Comparison of ENCODE assay signal across 1 cellular context in the genomic region with DNA sequence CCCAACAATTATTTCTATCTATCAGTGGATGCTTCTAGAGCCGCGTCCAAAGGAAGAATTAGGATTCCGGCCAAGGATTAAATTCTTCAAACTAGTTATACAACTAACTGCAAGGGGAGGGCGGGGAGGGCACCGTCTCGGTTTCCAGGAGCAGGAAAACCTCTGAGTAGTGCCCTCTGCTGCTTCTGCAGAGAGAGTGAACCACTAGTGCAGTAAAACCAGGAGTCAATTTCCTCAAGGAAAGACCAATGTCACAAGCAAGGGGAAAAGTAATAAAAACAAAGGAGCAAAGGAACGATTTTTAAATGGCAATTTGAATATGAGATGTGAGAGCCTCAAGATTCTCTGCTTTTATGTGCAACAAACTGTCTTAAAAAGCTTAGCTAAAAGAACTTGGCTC.
TF ChIP-seq lines count a peak whose summit lies in the region.

No MANE protein-coding gene starts in this region.

TF ChIP-seq in WTC11, 78 proteins besides CTCF, POLR2A, EP300 and RAD21:
- TF ChIP-seq NFE2L1 (CRISPR knock-in tag; IDR thresholded peaks at IDR 0.05): no peak
- no peak for TF ChIP-seq GTF2I (CRISPR knock-in tag; conservative IDR thresholded peaks at IDR 0.05)
- no peak for TF ChIP-seq TEAD4 (CRISPR knock-in tag; IDR thresholded peaks at IDR 0.05)
- TF ChIP-seq, protein P1, sequence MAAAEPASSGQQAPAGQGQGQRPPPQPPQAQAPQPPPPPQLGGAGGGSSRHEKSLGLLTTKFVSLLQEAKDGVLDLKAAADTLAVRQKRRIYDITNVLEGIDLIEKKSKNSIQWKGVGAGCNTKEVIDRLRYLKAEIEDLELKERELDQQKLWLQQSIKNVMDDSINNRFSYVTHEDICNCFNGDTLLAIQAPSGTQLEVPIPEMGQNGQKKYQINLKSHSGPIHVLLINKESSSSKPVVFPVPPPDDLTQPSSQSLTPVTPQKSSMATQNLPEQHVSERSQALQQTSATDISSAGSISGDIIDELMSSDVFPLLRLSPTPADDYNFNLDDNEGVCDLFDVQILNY (CRISPR knock-in tag; IDR thresholded peaks at IDR 0.05): no peak
- no peak for TF ChIP-seq IRF2 (CRISPR knock-in tag; IDR thresholded peaks at IDR 0.05; ENCODE audit: borderline replicate concordance, low read depth)
- TF ChIP-seq, protein P2, sequence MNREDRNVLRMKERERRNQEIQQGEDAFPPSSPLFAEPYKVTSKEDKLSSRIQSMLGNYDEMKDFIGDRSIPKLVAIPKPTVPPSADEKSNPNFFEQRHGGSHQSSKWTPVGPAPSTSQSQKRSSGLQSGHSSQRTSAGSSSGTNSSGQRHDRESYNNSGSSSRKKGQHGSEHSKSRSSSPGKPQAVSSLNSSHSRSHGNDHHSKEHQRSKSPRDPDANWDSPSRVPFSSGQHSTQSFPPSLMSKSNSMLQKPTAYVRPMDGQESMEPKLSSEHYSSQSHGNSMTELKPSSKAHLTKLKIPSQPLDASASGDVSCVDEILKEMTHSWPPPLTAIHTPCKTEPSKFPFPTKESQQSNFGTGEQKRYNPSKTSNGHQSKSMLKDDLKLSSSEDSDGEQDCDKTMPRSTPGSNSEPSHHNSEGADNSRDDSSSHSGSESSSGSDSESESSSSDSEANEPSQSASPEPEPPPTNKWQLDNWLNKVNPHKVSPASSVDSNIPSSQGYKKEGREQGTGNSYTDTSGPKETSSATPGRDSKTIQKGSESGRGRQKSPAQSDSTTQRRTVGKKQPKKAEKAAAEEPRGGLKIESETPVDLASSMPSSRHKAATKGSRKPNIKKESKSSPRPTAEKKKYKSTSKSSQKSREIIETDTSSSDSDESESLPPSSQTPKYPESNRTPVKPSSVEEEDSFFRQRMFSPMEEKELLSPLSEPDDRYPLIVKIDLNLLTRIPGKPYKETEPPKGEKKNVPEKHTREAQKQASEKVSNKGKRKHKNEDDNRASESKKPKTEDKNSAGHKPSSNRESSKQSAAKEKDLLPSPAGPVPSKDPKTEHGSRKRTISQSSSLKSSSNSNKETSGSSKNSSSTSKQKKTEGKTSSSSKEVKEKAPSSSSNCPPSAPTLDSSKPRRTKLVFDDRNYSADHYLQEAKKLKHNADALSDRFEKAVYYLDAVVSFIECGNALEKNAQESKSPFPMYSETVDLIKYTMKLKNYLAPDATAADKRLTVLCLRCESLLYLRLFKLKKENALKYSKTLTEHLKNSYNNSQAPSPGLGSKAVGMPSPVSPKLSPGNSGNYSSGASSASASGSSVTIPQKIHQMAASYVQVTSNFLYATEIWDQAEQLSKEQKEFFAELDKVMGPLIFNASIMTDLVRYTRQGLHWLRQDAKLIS (CRISPR knock-in tag; IDR thresholded peaks at IDR 0.05; ENCODE audit: borderline replicate concordance): no peak
- TF ChIP-seq NFATC4 (CRISPR knock-in tag; IDR thresholded peaks at IDR 0.05): no peak
- TF ChIP-seq, protein P3, sequence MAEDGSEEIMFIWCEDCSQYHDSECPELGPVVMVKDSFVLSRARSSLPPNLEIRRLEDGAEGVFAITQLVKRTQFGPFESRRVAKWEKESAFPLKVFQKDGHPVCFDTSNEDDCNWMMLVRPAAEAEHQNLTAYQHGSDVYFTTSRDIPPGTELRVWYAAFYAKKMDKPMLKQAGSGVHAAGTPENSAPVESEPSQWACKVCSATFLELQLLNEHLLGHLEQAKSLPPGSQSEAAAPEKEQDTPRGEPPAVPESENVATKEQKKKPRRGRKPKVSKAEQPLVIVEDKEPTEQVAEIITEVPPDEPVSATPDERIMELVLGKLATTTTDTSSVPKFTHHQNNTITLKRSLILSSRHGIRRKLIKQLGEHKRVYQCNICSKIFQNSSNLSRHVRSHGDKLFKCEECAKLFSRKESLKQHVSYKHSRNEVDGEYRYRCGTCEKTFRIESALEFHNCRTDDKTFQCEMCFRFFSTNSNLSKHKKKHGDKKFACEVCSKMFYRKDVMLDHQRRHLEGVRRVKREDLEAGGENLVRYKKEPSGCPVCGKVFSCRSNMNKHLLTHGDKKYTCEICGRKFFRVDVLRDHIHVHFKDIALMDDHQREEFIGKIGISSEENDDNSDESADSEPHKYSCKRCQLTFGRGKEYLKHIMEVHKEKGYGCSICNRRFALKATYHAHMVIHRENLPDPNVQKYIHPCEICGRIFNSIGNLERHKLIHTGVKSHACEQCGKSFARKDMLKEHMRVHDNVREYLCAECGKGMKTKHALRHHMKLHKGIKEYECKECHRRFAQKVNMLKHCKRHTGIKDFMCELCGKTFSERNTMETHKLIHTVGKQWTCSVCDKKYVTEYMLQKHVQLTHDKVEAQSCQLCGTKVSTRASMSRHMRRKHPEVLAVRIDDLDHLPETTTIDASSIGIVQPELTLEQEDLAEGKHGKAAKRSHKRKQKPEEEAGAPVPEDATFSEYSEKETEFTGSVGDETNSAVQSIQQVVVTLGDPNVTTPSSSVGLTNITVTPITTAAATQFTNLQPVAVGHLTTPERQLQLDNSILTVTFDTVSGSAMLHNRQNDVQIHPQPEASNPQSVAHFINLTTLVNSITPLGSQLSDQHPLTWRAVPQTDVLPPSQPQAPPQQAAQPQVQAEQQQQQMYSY (CRISPR knock-in tag; IDR thresholded peaks at IDR 0.05): no peak
